Comparison of ENCODE assay signal across 1 cellular context in the genomic region with DNA sequence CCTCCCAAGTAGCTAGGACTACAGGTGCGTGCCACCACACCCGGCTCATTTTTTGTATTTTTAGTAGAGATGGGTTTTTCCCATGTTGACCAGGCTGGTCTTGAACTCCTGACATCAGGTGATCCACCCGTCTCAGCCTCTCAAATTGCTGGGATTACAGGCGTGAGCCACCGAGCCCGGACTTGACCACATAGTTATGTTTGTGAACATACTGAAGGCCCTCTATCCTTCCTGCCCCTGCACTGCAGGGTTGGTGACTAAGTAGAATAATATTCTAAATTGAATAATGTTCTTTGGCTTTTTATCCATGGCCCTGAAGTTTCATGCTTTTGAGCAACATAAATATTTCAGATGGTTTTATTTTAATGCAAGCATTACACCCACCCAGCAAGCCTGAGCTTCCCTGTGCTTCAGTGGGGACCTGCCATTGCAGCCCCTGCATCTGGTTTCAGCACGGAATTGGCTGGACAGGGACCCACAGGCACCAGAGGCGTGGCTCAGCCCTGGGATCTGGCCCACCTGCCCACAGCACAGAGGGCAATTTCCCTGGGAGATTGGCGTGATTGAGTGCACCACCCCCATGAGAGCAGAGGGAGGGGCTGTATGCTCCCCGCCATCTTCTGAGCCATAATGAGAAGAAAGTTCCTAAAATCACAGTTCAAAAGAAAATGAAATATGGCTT.
TF ChIP-seq lines count a peak whose summit lies in the region.

No MANE protein-coding gene starts in this region.

TF ChIP-seq in HepG2, 621 proteins besides CTCF, POLR2A, EP300 and RAD21 (continued from another document):
- TF ChIP-seq, protein P1, sequence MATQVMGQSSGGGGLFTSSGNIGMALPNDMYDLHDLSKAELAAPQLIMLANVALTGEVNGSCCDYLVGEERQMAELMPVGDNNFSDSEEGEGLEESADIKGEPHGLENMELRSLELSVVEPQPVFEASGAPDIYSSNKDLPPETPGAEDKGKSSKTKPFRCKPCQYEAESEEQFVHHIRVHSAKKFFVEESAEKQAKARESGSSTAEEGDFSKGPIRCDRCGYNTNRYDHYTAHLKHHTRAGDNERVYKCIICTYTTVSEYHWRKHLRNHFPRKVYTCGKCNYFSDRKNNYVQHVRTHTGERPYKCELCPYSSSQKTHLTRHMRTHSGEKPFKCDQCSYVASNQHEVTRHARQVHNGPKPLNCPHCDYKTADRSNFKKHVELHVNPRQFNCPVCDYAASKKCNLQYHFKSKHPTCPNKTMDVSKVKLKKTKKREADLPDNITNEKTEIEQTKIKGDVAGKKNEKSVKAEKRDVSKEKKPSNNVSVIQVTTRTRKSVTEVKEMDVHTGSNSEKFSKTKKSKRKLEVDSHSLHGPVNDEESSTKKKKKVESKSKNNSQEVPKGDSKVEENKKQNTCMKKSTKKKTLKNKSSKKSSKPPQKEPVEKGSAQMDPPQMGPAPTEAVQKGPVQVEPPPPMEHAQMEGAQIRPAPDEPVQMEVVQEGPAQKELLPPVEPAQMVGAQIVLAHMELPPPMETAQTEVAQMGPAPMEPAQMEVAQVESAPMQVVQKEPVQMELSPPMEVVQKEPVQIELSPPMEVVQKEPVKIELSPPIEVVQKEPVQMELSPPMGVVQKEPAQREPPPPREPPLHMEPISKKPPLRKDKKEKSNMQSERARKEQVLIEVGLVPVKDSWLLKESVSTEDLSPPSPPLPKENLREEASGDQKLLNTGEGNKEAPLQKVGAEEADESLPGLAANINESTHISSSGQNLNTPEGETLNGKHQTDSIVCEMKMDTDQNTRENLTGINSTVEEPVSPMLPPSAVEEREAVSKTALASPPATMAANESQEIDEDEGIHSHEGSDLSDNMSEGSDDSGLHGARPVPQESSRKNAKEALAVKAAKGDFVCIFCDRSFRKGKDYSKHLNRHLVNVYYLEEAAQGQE (IDR thresholded peaks at IDR 0.05; ENCODE audit: borderline replicate concordance in 1 of 2, low read depth in 1 of 2, low read length in 2 of 2): peak; percentile 35 to 82
TF ChIP-seq in HepG2: peak in this region for 1.
